In genomic region chrX:40459576-40460158, GRCh38 we compare ENCODE assay signal across 30 cellular contexts.
DNase-seq lines count a peak whose midpoint lies in the region; ATAC-seq and TF ChIP-seq lines count a peak whose summit lies in the region.
"Had no signal": no experiment of that assay in that cellular context is flagged by ENCODE, and none has a peak within 500 bp of the region (broad histone marks: within the 10 kb centered on the region; RNA-seq: fewer than 3 reads in every experiment).

No MANE protein-coding gene starts in this region.

- H3K27me3 ChIP-seq in HAP-1 (ENCODE audit: low read depth) (no peaks in the 10 kb centered on the region), dorsolateral prefrontal cortex (peaks cover 0 to 73% (median 23%) of the 10 kb centered on the region in 45 donors), adrenal gland (peaks cover 15% of the 10 kb centered on the region)
- H3K27me3 ChIP-seq: body of pancreas, colonic mucosa, foreskin keratinocyte, SJSA1, vagina had no signal

- TF ChIP-seq CTCF in dorsolateral prefrontal cortex (IDR thresholded peaks at IDR 0.05 in 54 of 56, conservative IDR thresholded peaks at IDR 0.05 in 2 of 56; ENCODE audit: low read depth in 1 of 56, partially characterized antibody in 56 of 56): no peak
- TF ChIP-seq CTCF in adrenal gland (IDR thresholded peaks at IDR 0.05): no peak

- no peak overlapping the region for H3K4me3 Mint-ChIP-seq in stimulated activated naive B cell treated with anti-CD40 and anti-IgM and Interleukin-4, amounts not matched to agents 10 μg/mL and 1 μg/mL and 100 μg/mL, for 72 hours
- H3K4me3 Mint-ChIP-seq: CD8-positive, alpha-beta T cell; HFFc6; immature natural killer cell; naive B cell had no signal

- ATAC-seq in stimulated activated naive B cell treated with anti-CD40 and anti-IgM and Interleukin-4, amounts not matched to agents 10 μg/mL and 1 μg/mL and 100 μg/mL, for 72 hours (replicated peaks): no peak
- ATAC-seq: activated naive CD4-positive, alpha-beta T cell treated with anti-CD3 and anti-CD28 coated beads, Interleukin-2, amount 50 U/mL, for 72 hours; body of pancreas; CD8-positive, alpha-beta T cell; foreskin keratinocyte had no signal

- DNase-seq in HAP-1 (ENCODE audit: low spot score in 2 of 2) (peak; percentile 88 to 92), dorsolateral prefrontal cortex (peak in 9 of 10 donors; percentile 44 to 83 (median 73)), iPS-NIHi7 (ENCODE audit: extremely low spot score) (peak; percentile 62), retina (peak; percentile 48), adrenal gland (no peak), NCI-H2196 (lab: John Stamatoyannopoulos, UW; ENCODE audit: unreplicated experiment) (no peak), SKM-1 treated with dmso at 0.1 percent for 144 hours (lab: John Stamatoyannopoulos, UW; ENCODE audit: unreplicated experiment) (no peak)
- no peak for DNase-seq in stimulated activated naive B cell treated with anti-CD40 and anti-IgM and Interleukin-4, amounts not matched to agents 10 μg/mL and 1 μg/mL and 100 μg/mL, for 72 hours
- DNase-seq: activated CD8-positive, alpha-beta memory T cell treated with anti-CD3 and anti-CD28 coated beads for 24 hours; activated T-cell treated with anti-CD3 and anti-CD28 coated beads, Interleukin-2, amount 50 U/mL, for 48 hours; body of pancreas; CD8-positive, alpha-beta T cell; colonic mucosa; DMS79; foreskin keratinocyte; HFFc6; immature natural killer cell; MM.1S; naive B cell; NCI-H2227 treated with DMSO at 0.1 percent for 48 hours; small intestine; stimulated activated CD4-positive, alpha-beta T cell treated with anti-CD3 and anti-CD28 coated beads, Interleukin-4, amount 100 ng/mL, for 4 hours had no signal

- in situ Hi-C loops in HAP-1 (cut with MboI; ENCODE audit: low sequenced_read_pairs): no loop called here

- H3K27ac Mint-ChIP-seq in stimulated activated naive B cell treated with anti-CD40 and anti-IgM and Interleukin-4, amounts not matched to agents 10 μg/mL and 1 μg/mL and 100 μg/mL, for 72 hours: no peak overlapping the region
- H3K27ac Mint-ChIP-seq: CD8-positive, alpha-beta T cell; HFFc6; IgD-negative memory B cell; immature natural killer cell had no signal

- H3K4me3 ChIP-seq in HAP-1: no peak overlapping the region
- H3K4me3 ChIP-seq in dorsolateral prefrontal cortex: no peak overlapping the region
- no peak overlapping the region for H3K4me3 ChIP-seq in adrenal gland
- H3K4me3 ChIP-seq: body of pancreas, colonic mucosa, lung, SJSA1, vagina had no signal

- no peaks in the 10 kb centered on the region for H3K4me1 Mint-ChIP-seq in stimulated activated naive B cell treated with anti-CD40 and anti-IgM and Interleukin-4, amounts not matched to agents 10 μg/mL and 1 μg/mL and 100 μg/mL, for 72 hours
- H3K4me1 Mint-ChIP-seq: IgD-negative memory B cell, immature natural killer cell, naive B cell had no signal

- peaks cover 3 to 11% of the 10 kb centered on the region in 2 donors for H3K9me3 Mint-ChIP-seq in stimulated activated naive B cell treated with anti-CD40 and anti-IgM and Interleukin-4, amounts not matched to agents 10 μg/mL and 1 μg/mL and 100 μg/mL, for 72 hours
- H3K9me3 Mint-ChIP-seq: activated naive CD4-positive, alpha-beta T cell treated with anti-CD3 and anti-CD28 coated beads, Interleukin-2, amount 50 U/mL, for 72 hours; CD8-positive, alpha-beta T cell; HFFc6; immature natural killer cell had no signal

- H3K36me3 Mint-ChIP-seq in stimulated activated naive B cell treated with anti-CD40 and anti-IgM and Interleukin-4, amounts not matched to agents 10 μg/mL and 1 μg/mL and 100 μg/mL, for 72 hours: no peaks in the 10 kb centered on the region
- H3K36me3 Mint-ChIP-seq: activated naive CD4-positive, alpha-beta T cell treated with anti-CD3 and anti-CD28 coated beads, Interleukin-2, amount 50 U/mL, for 72 hours; CD8-positive, alpha-beta T cell; IgD-negative memory B cell had no signal

- no peaks in the 10 kb centered on the region for H3K9me3 ChIP-seq in HAP-1
- H3K9me3 ChIP-seq in adrenal gland (replicated peaks in 1 of 3): no peaks in the 10 kb centered on the region
- H3K9me3 ChIP-seq: body of pancreas, colonic mucosa, SJSA1, vagina had no signal

- intact Hi-C loops in dorsolateral prefrontal cortex (cut with DNase I): no loop called here
- intact Hi-C loops in adrenal gland (cut with DNase I): loop anchor here in 1 of 2 donors (10.0 kb wide), 1 partner anchor 285 kb away; no protein-coding TSS in a partner anchor

- 58 to 100% (median 74%) methylated on average over 1 to 5 of the region's 5 CpGs for WGBS in adrenal gland, 4 donors

- H3K4me1 ChIP-seq in HAP-1: peaks cover 22% of the 10 kb centered on the region
- no peaks in the 10 kb centered on the region for H3K4me1 ChIP-seq in adrenal gland (replicated peaks in 1 of 2)
- H3K4me1 ChIP-seq: body of pancreas, colonic mucosa, foreskin keratinocyte, parathyroid adenoma, SJSA1, vagina had no signal

- peaks cover 0 to 31% of the 10 kb centered on the region in 2 donors for H3K27me3 Mint-ChIP-seq in stimulated activated naive B cell treated with anti-CD40 and anti-IgM and Interleukin-4, amounts not matched to agents 10 μg/mL and 1 μg/mL and 100 μg/mL, for 72 hours

- H3K36me3 ChIP-seq in HAP-1 (replicated peaks) (no peaks in the 10 kb centered on the region), adrenal gland (replicated peaks in 1 of 2) (no peaks in the 10 kb centered on the region)
- H3K36me3 ChIP-seq: colonic mucosa, SJSA1, vagina had no signal

- peak overlapping the region in 50 of 59 donors; percentile 6 to 88 (median 66) for H3K27ac ChIP-seq in dorsolateral prefrontal cortex
- no peak overlapping the region for H3K27ac ChIP-seq in adrenal gland
- H3K27ac ChIP-seq: body of pancreas, colonic mucosa, epithelial cell of prostate, foreskin keratinocyte, HL-60, parathyroid adenoma, SJSA1, vagina had no signal

- no peak for TF ChIP-seq POLR2A in adrenal gland (IDR thresholded peaks at IDR 0.05)

Comparison
In these comparisons a context has a peak if more than half of its experiments do, and no peak if none do; other contexts are left out.
1. DNase-seq: peak in HAP-1 (2 of 2), dorsolateral prefrontal cortex (9 of 10), iPS-NIHi7 (single experiment) and retina (single experiment); none in adrenal gland (0 of 7), stimulated activated naive B cell treated with anti-CD40 and anti-IgM and Interleukin-4, amounts not matched to agents 10 μg/mL and 1 μg/mL and 100 μg/mL, for 72 hours (single experiment), NCI-H2196 (single experiment) and SKM-1 treated with dmso at 0.1 percent for 144 hours (single experiment).
2. H3K27ac ChIP-seq: peak in dorsolateral prefrontal cortex (50 of 59); none in adrenal gland (0 of 5).